ENCODE assay signal across 12 cellular contexts in genomic region chr2:150621800-150622199, GRCh38.
DNase-seq lines count a peak whose midpoint lies in the region; ATAC-seq and TF ChIP-seq lines count a peak whose summit lies in the region.
"Had no signal": no experiment of that assay in that cellular context is flagged by ENCODE, and none has a peak within 500 bp of the region (broad histone marks: within the 10 kb centered on the region; RNA-seq: fewer than 3 reads in every experiment).

No MANE protein-coding gene starts in this region.

- intact Hi-C loops in esophagus muscularis mucosa (cut with DNase I): loop anchor here (10.0 kb wide), 1 partner anchor 433 kb away; no protein-coding TSS in a partner anchor
- intact Hi-C loops in OCI-LY7 (cut with micrococcal nuclease; ENCODE audit: unreplicated experiment): no loop called here

- H4K91ac ChIP-seq in trophoblast cell (ENCODE audit: low read depth, low read length): peak overlapping the region; percentile 72

- peaks cover 18% of the 10 kb centered on the region for H3K79me1 ChIP-seq in trophoblast cell (ENCODE audit: low read length)

- H3K36me3 ChIP-seq in RWPE2 (ENCODE audit: low read depth): no peaks in the 10 kb centered on the region
- H3K36me3 ChIP-seq in esophagus muscularis mucosa: no peaks in the 10 kb centered on the region
- no peaks in the 10 kb centered on the region for H3K36me3 ChIP-seq in trophoblast cell (ENCODE audit: control insufficient read depth in 1 of 2, insufficient read depth in 2 of 2, low read length in 2 of 2)
- no peaks in the 10 kb centered on the region for H3K36me3 ChIP-seq in OCI-LY7 (ENCODE audit: insufficient read depth, low read length)

- H2AK5ac ChIP-seq in trophoblast cell (ENCODE audit: low read length): no peak overlapping the region

- no peak overlapping the region for H3K18ac ChIP-seq in trophoblast cell (ENCODE audit: low read length)

- H3K27ac ChIP-seq in RWPE2 (ENCODE audit: poor library complexity, severe bottlenecking): peak overlapping the region; percentile 88
- peak overlapping the region; percentile 16 to 77 (median 70) for H3K27ac ChIP-seq in esophagus muscularis mucosa (replicated peaks in 1 of 4)
- no peak overlapping the region for H3K27ac ChIP-seq in trophoblast cell (ENCODE audit: low read depth, low read length)
- H3K27ac ChIP-seq in OCI-LY7 (ENCODE audit: low read depth, low read length, poor library complexity, severe bottlenecking): no peak overlapping the region

- POLR2A ChIA-PET in OCI-LY7 (lab: Charles Lee): no interaction called here

- H3K4ac ChIP-seq in trophoblast cell (ENCODE audit: low read depth, low read length): no peak overlapping the region

- H3K4me1 ChIP-seq in RWPE2 (ENCODE audit: insufficient read depth, poor library complexity, severe bottlenecking) (peaks cover 47% of the 10 kb centered on the region), esophagus muscularis mucosa (peaks cover 24 to 53% (median 45%) of the 10 kb centered on the region in 4 donors), trophoblast cell (ENCODE audit: control insufficient read depth in 1 of 2, insufficient read depth in 2 of 2, low read length in 2 of 2) (peaks cover 0 to 16% of the 10 kb centered on the region in 2 experiments), OCI-LY7 (ENCODE audit: insufficient read depth, low read length, poor library complexity, severe bottlenecking) (no peaks in the 10 kb centered on the region)

- H2BK120ac ChIP-seq in trophoblast cell (ENCODE audit: insufficient read depth, low read length, poor library complexity): peak overlapping the region; percentile 85

- no peak overlapping the region for H3K14ac ChIP-seq in trophoblast cell (ENCODE audit: low read length)

- no peak overlapping the region for H3K23ac ChIP-seq in trophoblast cell (ENCODE audit: low read length)

- no peak overlapping the region for H4K8ac ChIP-seq in trophoblast cell (ENCODE audit: low read depth, low read length)

- H3K9ac ChIP-seq in trophoblast cell (ENCODE audit: low read length): no peak overlapping the region

- WGBS in esophagus muscularis mucosa: 45% methylated on average over 2 of the region's 2 CpGs
- no CpG with 5 or more reads among the region's 2 CpGs for WGBS in trophoblast cell (ENCODE audit: extremely low coverage, insufficient coverage, insufficient read length)

- CTCF ChIA-PET in OCI-LY7 (lab: Charles Lee; ENCODE audit: unreplicated experiment): no interaction called here

- H3K79me2 ChIP-seq in trophoblast cell (ENCODE audit: control insufficient read depth, insufficient read depth, low read length, poor library complexity) (no peaks in the 10 kb centered on the region), OCI-LY7 (ENCODE audit: insufficient read depth, low read depth, low read length) (no peaks in the 10 kb centered on the region)

- no peak for TF ChIP-seq EP300 in esophagus muscularis mucosa (IDR thresholded peaks at IDR 0.05)

- H2BK5ac ChIP-seq in trophoblast cell (ENCODE audit: low read depth, low read length, poor library complexity): peak overlapping the region; percentile 61

- DNase-seq in EH (ENCODE audit: low read depth) (peak; percentile 85), RWPE2 (ENCODE audit: low spot score) (no peak), esophagus muscularis mucosa (ENCODE audit: extremely low spot score) (no peak), trophoblast cell (peak; percentile 21 to 51), OCI-LY7 (ENCODE audit: low spot score) (no peak), Kasumi-1 (lab: John Stamatoyannopoulos, UW) (no peak), SW480 (ENCODE audit: low spot score) (no peak)
- DNase-seq: activated CD4-positive, alpha-beta T cell treated with anti-CD3 and anti-CD28 coated beads, Interleukin-2, amount 50 U/mL, for 48 hours; NCI-H2171 treated with DMSO at 0.1 percent for 48 hours; retina; SIG-M5 had no signal

- no peaks in the 10 kb centered on the region for H3K9me3 ChIP-seq in RWPE2 (ENCODE audit: severe bottlenecking)
- H3K9me3 ChIP-seq in esophagus muscularis mucosa: no peaks in the 10 kb centered on the region
- H3K9me3 ChIP-seq in trophoblast cell (ENCODE audit: insufficient read depth, low read depth, low read length): no peaks in the 10 kb centered on the region
- no peaks in the 10 kb centered on the region for H3K9me3 ChIP-seq in OCI-LY7 (ENCODE audit: low read length)

- TF ChIP-seq CTCF in RWPE2 (IDR thresholded peaks at IDR 0.05; ENCODE audit: poor library complexity, severe bottlenecking) (no peak), esophagus muscularis mucosa (IDR thresholded peaks at IDR 0.05) (no peak), OCI-LY7 (conservative IDR thresholded peaks at IDR 0.05; ENCODE audit: low read length) (no peak)

- no peak overlapping the region for H4K12ac ChIP-seq in trophoblast cell (ENCODE audit: low read depth, low read length)

- no peaks in the 10 kb centered on the region for H3K9me2 ChIP-seq in OCI-LY7 (ENCODE audit: insufficient read depth, low read length)

- BruUV-seq in OCI-LY7 (replicated peaks; lab: Mats Ljungman, UMichigan): no TSS peak

- H2AFZ ChIP-seq in trophoblast cell (ENCODE audit: insufficient read depth, low read length, poor library complexity) (no peak overlapping the region), OCI-LY7 (ENCODE audit: low read length) (no peak overlapping the region)

- H2BK12ac ChIP-seq in trophoblast cell (ENCODE audit: low read length): peak overlapping the region; percentile 92

- H3K27me3 ChIP-seq in RWPE2 (ENCODE audit: insufficient read depth, poor library complexity, severe bottlenecking): no peaks in the 10 kb centered on the region
- no peaks in the 10 kb centered on the region for H3K27me3 ChIP-seq in esophagus muscularis mucosa
- no peaks in the 10 kb centered on the region for H3K27me3 ChIP-seq in trophoblast cell (ENCODE audit: insufficient read depth, low read length)

- no peak for TF ChIP-seq POLR2A in esophagus muscularis mucosa (IDR thresholded peaks at IDR 0.05; ENCODE audit: low read depth)

- ATAC-seq in RWPE2 (ENCODE audit: low read depth): peak; percentile 97
- ATAC-seq in HG02840 (IDR thresholded peaks at IDR 0.05; ENCODE audit: low FRiP score, unreplicated experiment): no peak

- H3K4me3 ChIP-seq in RWPE2 (ENCODE audit: severe bottlenecking) (no peak overlapping the region), esophagus muscularis mucosa (no peak overlapping the region), trophoblast cell (ENCODE audit: low read depth, low read length) (no peak overlapping the region), OCI-LY7 (ENCODE audit: low read depth, low read length, poor library complexity, severe bottlenecking) (no peak overlapping the region)

- no peak overlapping the region for H3K4me2 ChIP-seq in trophoblast cell (ENCODE audit: low read length)
- no peak overlapping the region for H3K4me2 ChIP-seq in OCI-LY7 (ENCODE audit: low read length)

- H4K20me1 ChIP-seq in OCI-LY7 (ENCODE audit: insufficient read depth, low read length): no peaks in the 10 kb centered on the region

Comparison
In these comparisons a context has a peak if more than half of its experiments do, and no peak if none do; other contexts are left out.
1. DNase-seq: peak in EH (single experiment) and trophoblast cell (2 of 2); none in RWPE2 (single experiment), esophagus muscularis mucosa (single experiment), OCI-LY7 (single experiment), Kasumi-1 (0 of 2) and SW480 (single experiment).
2. H3K27ac ChIP-seq: peak in RWPE2 (single experiment) and esophagus muscularis mucosa (4 of 4); none in trophoblast cell (single experiment) and OCI-LY7 (single experiment).